ENCODE assay signal across 28 cellular contexts in the genomic region with DNA sequence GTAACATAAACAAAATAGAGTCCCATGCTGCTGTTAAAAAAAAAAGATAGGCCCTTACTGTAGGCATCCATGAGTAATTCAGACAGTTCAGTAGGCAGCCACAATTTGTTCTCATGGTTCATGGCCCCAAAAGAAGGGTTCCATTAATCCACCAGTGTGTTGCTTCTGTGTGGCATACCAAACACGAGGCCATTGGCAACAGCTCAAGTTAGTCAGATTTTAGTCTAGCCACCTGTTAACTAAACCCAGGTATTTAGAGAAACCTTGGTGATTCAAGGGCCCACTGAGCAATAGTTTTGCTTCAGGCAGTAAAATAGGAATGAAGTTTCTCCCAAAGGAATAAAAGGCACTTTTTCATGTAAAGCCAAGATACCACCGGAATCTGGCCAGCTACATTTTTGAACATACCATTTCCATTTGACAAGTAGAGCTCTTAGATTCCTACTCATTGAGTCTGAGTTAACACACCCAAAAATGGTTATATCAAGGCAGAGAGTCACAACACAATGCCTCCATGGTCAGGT.
"Had no signal": no experiment of that assay in that cellular context is flagged by ENCODE, and none has a peak within 500 bp of the region (broad histone marks: within the 10 kb centered on the region; RNA-seq: fewer than 3 reads in every experiment).

No MANE protein-coding gene starts in this region.

- H3K27ac Mint-ChIP-seq: activated CD4-positive, alpha-beta T cell treated with anti-CD3 and anti-CD28 coated beads, Interleukin-2, amount 10 ng/mL, durations not matched to agents 24 days and 14 days; activated CD8-positive, alpha-beta T cell treated with anti-CD3 and anti-CD28 coated beads for 36 hours; activated naive CD4-positive, alpha-beta T cell treated with anti-CD3 and anti-CD28 coated beads, Interleukin-2, amount 50 U/mL, for 24 hours; activated naive CD8-positive, alpha-beta T cell treated with anti-CD3 and anti-CD28 coated beads, Interleukin-2, amount 10 ng/mL, durations not matched to agents 7 days and 5 days; activated T-cell treated with anti-CD3 and anti-CD28 coated beads, Interleukin-2, amount 50 U/mL, for 24 hours; activated T-helper 2 cell treated with anti-CD3 and anti-CD28 coated beads, Interferon-gamma antibody, Interleukin-2, Interleukin-4, amounts not matched to agents 10 μg/mL and 5 μg/mL and 100 μg/mL, durations not matched to agents 14 hours and 24 hours and 36 hours had no signal

- H3K4me3 Mint-ChIP-seq: activated CD4-positive, alpha-beta T cell treated with anti-CD3 and anti-CD28 coated beads, Interleukin-2, amount 10 ng/mL, durations not matched to agents 24 days and 14 days; activated CD8-positive, alpha-beta T cell treated with anti-CD3 and anti-CD28 coated beads for 36 hours; activated naive CD4-positive, alpha-beta T cell treated with anti-CD3 and anti-CD28 coated beads, Interleukin-2, amount 50 U/mL, for 24 hours; activated naive CD8-positive, alpha-beta T cell treated with anti-CD3 and anti-CD28 coated beads, Interleukin-2, amount 10 ng/mL, durations not matched to agents 7 days and 5 days; activated T-cell treated with anti-CD3 and anti-CD28 coated beads, Interleukin-2, amount 50 U/mL, for 24 hours had no signal

- ATAC-seq: activated CD8-positive, alpha-beta T cell treated with anti-CD3 and anti-CD28 coated beads for 36 hours; body of pancreas had no signal

- H3K4me1 ChIP-seq: body of pancreas, breast epithelium, SJCRH30 had no signal

- H3K36me3 ChIP-seq: breast epithelium, SJCRH30, WERI-Rb-1 had no signal

- H3K4me2 ChIP-seq: PC-9 had no signal

- H3K9me3 ChIP-seq: body of pancreas, breast epithelium had no signal

- H3K27me3 ChIP-seq: body of pancreas, breast epithelium had no signal

- H3K4me1 Mint-ChIP-seq: activated CD4-positive, alpha-beta T cell treated with anti-CD3 and anti-CD28 coated beads, Interleukin-2, amount 10 ng/mL, durations not matched to agents 24 days and 14 days; activated naive CD4-positive, alpha-beta T cell treated with anti-CD3 and anti-CD28 coated beads, Interleukin-2, amount 50 U/mL, for 24 hours had no signal

- DNase-seq: activated CD4-positive, alpha-beta T cell treated with anti-CD3 and anti-CD28 coated beads, Interleukin-2, amount 10 ng/mL, durations not matched to agents 24 days and 14 days; activated CD4-positive, alpha-beta T cell treated with anti-CD3 and anti-CD28 coated beads, Interleukin-2, amount 50 U/mL, for 4 hours; activated CD4-positive, CD25-positive, alpha-beta regulatory T cell; activated CD8-positive, alpha-beta T cell treated with anti-CD3 and anti-CD28 coated beads for 36 hours; activated gamma-delta T cell; activated naive CD4-positive, alpha-beta T cell treated with Interleukin-2 at 50 U/mL for 16 hours; activated naive CD8-positive, alpha-beta T cell treated with anti-CD3 and anti-CD28 coated beads, Interleukin-2, amount 10 ng/mL, durations not matched to agents 7 days and 5 days; activated T-cell treated with anti-CD3 and anti-CD28 coated beads, Interleukin-2, amount 50 U/mL, for 24 hours; amygdala; body of pancreas; caudate nucleus; Kasumi-1; KG1; NCI-H1105; NCI-H1417 treated with DMSO at 0.1 percent for 48 hours; NCI-H187 treated with DMSO at 0.1 percent for 48 hours; NCI-H2081; NCI-H345; NCI-H524 treated with DMSO at 0.1 percent for 48 hours; PC-9; SHP77; SJCRH30; T1000; WERI-Rb-1 had no signal

- H3K27ac ChIP-seq: body of pancreas, breast epithelium, PC-9, SJCRH30, SK-N-MC, WERI-Rb-1 had no signal

- H2AFZ ChIP-seq: PC-9 had no signal

- H3K36me3 Mint-ChIP-seq: activated naive CD8-positive, alpha-beta T cell treated with anti-CD3 and anti-CD28 coated beads, Interleukin-2, amount 10 ng/mL, durations not matched to agents 7 days and 5 days had no signal

- H3K9me3 Mint-ChIP-seq: activated CD4-positive, alpha-beta T cell treated with anti-CD3 and anti-CD28 coated beads, Interleukin-2, amount 10 ng/mL, durations not matched to agents 24 days and 14 days; activated CD8-positive, alpha-beta T cell treated with anti-CD3 and anti-CD28 coated beads for 36 hours; activated T-cell treated with anti-CD3 and anti-CD28 coated beads, Interleukin-2, amount 50 U/mL, for 24 hours; activated T-helper 2 cell treated with anti-CD3 and anti-CD28 coated beads, Interferon-gamma antibody, Interleukin-2, Interleukin-4, amounts not matched to agents 10 μg/mL and 5 μg/mL and 100 μg/mL, durations not matched to agents 14 hours and 24 hours and 36 hours had no signal

- H3K4me3 ChIP-seq: body of pancreas, breast epithelium, PC-9, SJCRH30, SK-N-MC had no signal
